17 cellular contexts compared by ENCODE assay signal in genomic region chr1:842816-843215, GRCh38.
DNase-seq lines count a peak whose midpoint lies in the region; ATAC-seq lines count a peak whose summit lies in the region.
"Had no signal": no experiment of that assay in that cellular context is flagged by ENCODE, and none has a peak within 500 bp of the region (broad histone marks: within the 10 kb centered on the region; RNA-seq: fewer than 3 reads in every experiment).

No MANE protein-coding gene starts in this region.

- peak overlapping the region; percentile 11 for H3K4me3 Mint-ChIP-seq in activated naive CD4-positive, alpha-beta T cell treated with anti-CD3 and anti-CD28 coated beads for 36 hours
- peak overlapping the region; percentile 54 for H3K4me3 Mint-ChIP-seq in activated T-helper 17 cell treated with anti-CD3 and anti-CD28 coated beads, Interleukin-2, amount 50 U/mL, for 72 hours

- H3K36me3 Mint-ChIP-seq in activated naive CD4-positive, alpha-beta T cell treated with anti-CD3 and anti-CD28 coated beads for 36 hours (ENCODE audit: low read depth): peaks cover 7% of the 10 kb centered on the region
- H3K36me3 Mint-ChIP-seq in activated T-helper 17 cell treated with anti-CD3 and anti-CD28 coated beads, Interleukin-2, amount 50 U/mL, for 72 hours (ENCODE audit: low read depth): peaks cover 13% of the 10 kb centered on the region
- H3K36me3 Mint-ChIP-seq: naive B cell had no signal

- H2BK120ac ChIP-seq in trophoblast cell (ENCODE audit: insufficient read depth, low read length, poor library complexity): no peak overlapping the region

- H4K12ac ChIP-seq in trophoblast cell (ENCODE audit: low read depth, low read length): no peak overlapping the region

- peaks cover 6% of the 10 kb centered on the region for H3K79me1 ChIP-seq in trophoblast cell (ENCODE audit: low read length)

- H3K23ac ChIP-seq in trophoblast cell (ENCODE audit: low read length): no peak overlapping the region

- intact Hi-C loops in activated naive CD4-positive, alpha-beta T cell treated with anti-CD3 and anti-CD28 coated beads for 36 hours (cut with micrococcal nuclease): no loop called here

- no peak overlapping the region for H3K4ac ChIP-seq in trophoblast cell (ENCODE audit: low read depth, low read length)

- no peak overlapping the region for H3K18ac ChIP-seq in trophoblast cell (ENCODE audit: low read length)

- H4K8ac ChIP-seq in trophoblast cell (ENCODE audit: low read depth, low read length): no peak overlapping the region

- H3K9me3 Mint-ChIP-seq in activated naive CD4-positive, alpha-beta T cell treated with anti-CD3 and anti-CD28 coated beads for 36 hours: no peaks in the 10 kb centered on the region
- no peaks in the 10 kb centered on the region for H3K9me3 Mint-ChIP-seq in activated T-helper 17 cell treated with anti-CD3 and anti-CD28 coated beads, Interleukin-2, amount 50 U/mL, for 72 hours

- CTCF ChIA-PET in activated naive CD4-positive, alpha-beta T cell treated with anti-CD3 and anti-CD28 coated beads for 36 hours (lab: Charles Lee): no interaction called here

- ATAC-seq in activated T-helper 17 cell treated with anti-CD3 and anti-CD28 coated beads, Interleukin-2, amount 50 U/mL, for 72 hours (replicated peaks): no peak

- peak overlapping the region; percentile 32 for H4K91ac ChIP-seq in trophoblast cell (ENCODE audit: low read depth, low read length)

- H3K27me3 ChIP-seq in trophoblast cell (ENCODE audit: insufficient read depth, low read length): no peaks in the 10 kb centered on the region
- H3K27me3 ChIP-seq: right atrium auricular region had no signal

- no peak overlapping the region for H3K9ac ChIP-seq in trophoblast cell (ENCODE audit: low read length)

- H3K4me1 Mint-ChIP-seq in activated naive CD4-positive, alpha-beta T cell treated with anti-CD3 and anti-CD28 coated beads for 36 hours (ENCODE audit: low read depth): peaks cover 59% of the 10 kb centered on the region
- H3K4me1 Mint-ChIP-seq in activated T-helper 17 cell treated with anti-CD3 and anti-CD28 coated beads, Interleukin-2, amount 50 U/mL, for 72 hours: peaks cover 38% of the 10 kb centered on the region

- peak overlapping the region; percentile 11 for H3K14ac ChIP-seq in trophoblast cell (ENCODE audit: low read length)

- peak overlapping the region; percentile 5 for H2AK5ac ChIP-seq in trophoblast cell (ENCODE audit: low read length)

- H3K9me3 ChIP-seq in trophoblast cell (ENCODE audit: insufficient read depth, low read depth, low read length): no peaks in the 10 kb centered on the region
- H3K9me3 ChIP-seq: right atrium auricular region had no signal

- no peak overlapping the region for H3K4me2 ChIP-seq in trophoblast cell (ENCODE audit: low read length)

- no peak overlapping the region for H2BK12ac ChIP-seq in trophoblast cell (ENCODE audit: low read length)

- H3K36me3 ChIP-seq in trophoblast cell (ENCODE audit: control insufficient read depth in 1 of 2, insufficient read depth in 2 of 2, low read length in 2 of 2): peaks cover 7 to 9% of the 10 kb centered on the region in 2 experiments
- H3K36me3 ChIP-seq: right atrium auricular region had no signal

- peaks cover 23 to 35% of the 10 kb centered on the region in 2 experiments for H3K4me1 ChIP-seq in trophoblast cell (ENCODE audit: control insufficient read depth in 1 of 2, insufficient read depth in 2 of 2, low read length in 2 of 2)
- H3K4me1 ChIP-seq: right atrium auricular region had no signal

- H3K79me2 ChIP-seq in trophoblast cell (ENCODE audit: control insufficient read depth, insufficient read depth, low read length, poor library complexity): no peaks in the 10 kb centered on the region

- H3K27ac ChIP-seq in trophoblast cell (ENCODE audit: low read depth, low read length): no peak overlapping the region
- H3K27ac ChIP-seq: right atrium auricular region had no signal

- no CpG with 5 or more reads among the region's 9 CpGs for WGBS in trophoblast cell (ENCODE audit: extremely low coverage, insufficient coverage, insufficient read length)

- H3K27me3 Mint-ChIP-seq in activated naive CD4-positive, alpha-beta T cell treated with anti-CD3 and anti-CD28 coated beads for 36 hours (ENCODE audit: low read depth): no peaks in the 10 kb centered on the region
- no peaks in the 10 kb centered on the region for H3K27me3 Mint-ChIP-seq in activated T-helper 17 cell treated with anti-CD3 and anti-CD28 coated beads, Interleukin-2, amount 50 U/mL, for 72 hours
- H3K27me3 Mint-ChIP-seq: naive B cell had no signal

- no peak overlapping the region for H3K4me3 ChIP-seq in trophoblast cell (ENCODE audit: low read depth, low read length)
- H3K4me3 ChIP-seq: right atrium auricular region had no signal

- no peak overlapping the region for H3K27ac Mint-ChIP-seq in activated naive CD4-positive, alpha-beta T cell treated with anti-CD3 and anti-CD28 coated beads for 36 hours
- peak overlapping the region; percentile 71 for H3K27ac Mint-ChIP-seq in activated T-helper 17 cell treated with anti-CD3 and anti-CD28 coated beads, Interleukin-2, amount 50 U/mL, for 72 hours
- H3K27ac Mint-ChIP-seq: activated T-helper 2 cell treated with anti-CD3 and anti-CD28 coated beads, Interferon-gamma antibody, Interleukin-2, Interleukin-4, amounts not matched to agents 10 μg/mL and 5 μg/mL and 100 μg/mL, durations not matched to agents 14 hours and 24 hours and 36 hours had no signal

- DNase-seq in activated naive CD4-positive, alpha-beta T cell treated with anti-CD3 and anti-CD28 coated beads for 36 hours: no peak
- DNase-seq in activated naive CD4-positive, alpha-beta T cell treated with anti-CD3 and anti-CD28 coated beads, Interleukin-2, amount 50 U/mL, for 16 hours: no peak
- DNase-seq in HUDEP-2 (lab: John Stamatoyannopoulos, UW; ENCODE audit: unreplicated experiment in 76 of 76) (peak in 57 of 76 experiments; percentile 7 to 68 (median 40)), trophoblast cell (no peak), iPS-NIHi11 (ENCODE audit: low spot score) (no peak), UCSD-AML1 (lab: John Stamatoyannopoulos, UW; ENCODE audit: unreplicated experiment) (no peak)
- DNase-seq: amygdala, GDM1, mesendoderm, naive B cell, NCI-H1105 treated with DMSO at 0.1 percent for 48 hours, NCI-H2081, NCI-H345, Right ventricle myocardium superior had no signal

- no peak overlapping the region for H2AFZ ChIP-seq in trophoblast cell (ENCODE audit: insufficient read depth, low read length, poor library complexity)

- H2BK5ac ChIP-seq in trophoblast cell (ENCODE audit: low read depth, low read length, poor library complexity): no peak overlapping the region

Comparison
In these comparisons a context has a peak if more than half of its experiments do, and no peak if none do; other contexts are left out.
1. DNase-seq: peak in HUDEP-2 (57 of 76); none in activated naive CD4-positive, alpha-beta T cell treated with anti-CD3 and anti-CD28 coated beads for 36 hours (single experiment), activated naive CD4-positive, alpha-beta T cell treated with anti-CD3 and anti-CD28 coated beads, Interleukin-2, amount 50 U/mL, for 16 hours (single experiment), trophoblast cell (0 of 2), iPS-NIHi11 (single experiment) and UCSD-AML1 (single experiment).